1 cellular context compared by ENCODE assay signal in the genomic region with DNA sequence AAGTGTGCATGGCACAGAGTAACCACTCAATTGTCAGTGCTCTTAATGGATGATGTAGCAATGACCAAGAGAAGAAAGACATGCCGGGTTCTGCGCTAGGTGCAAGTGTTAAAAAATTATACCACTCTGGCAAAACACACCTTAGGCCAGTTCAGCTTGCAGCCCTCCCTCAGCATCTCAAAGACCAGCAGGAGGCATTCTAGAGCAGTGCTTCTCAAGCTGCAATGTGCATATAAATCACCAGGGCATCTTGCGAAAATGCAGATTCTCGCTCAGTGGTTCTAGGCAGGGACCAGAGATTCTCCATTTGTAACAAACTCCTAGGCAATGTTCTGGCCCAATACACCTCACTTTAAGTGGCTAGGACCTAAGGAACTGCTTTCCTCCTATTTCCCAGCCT.
TF ChIP-seq lines count a peak whose summit lies in the region.

No MANE protein-coding gene starts in this region.

TF ChIP-seq in H1, 55 proteins besides CTCF, POLR2A, EP300 and RAD21 (continued from another document):
- no peak for TF ChIP-seq HDAC2 (IDR thresholded peaks at IDR 0.05; ENCODE audit: borderline replicate concordance in 1 of 2, low read depth in 2 of 2, low read length in 2 of 2)
- TF ChIP-seq BCL11A (IDR thresholded peaks at IDR 0.05; ENCODE audit: low read depth in 2 of 2, low read length in 2 of 2), result no peak
- no peak for TF ChIP-seq JUN (IDR thresholded peaks at IDR 0.05; ENCODE audit: low read depth, low read length)
TF ChIP-seq in H1: peak in this region for 1.
